ENCODE assay signal across 15 cellular contexts in genomic region chr2:225027061-225027762, GRCh38. TPM values are rescaled to one million over a fixed set of nuclear protein-coding genes. Genes with fewer than 3 reads are reported as not detected.
DNase-seq lines count a peak whose midpoint lies in the region; ATAC-seq, FAIRE-seq and TF ChIP-seq lines count a peak whose summit lies in the region.
"Had no signal": no experiment of that assay in that cellular context is flagged by ENCODE, and none has a peak within 500 bp of the region (broad histone marks: within the 10 kb centered on the region; RNA-seq: fewer than 3 reads in every experiment).

No MANE protein-coding gene starts in this region.

- H3K4me3 Mint-ChIP-seq in central memory CD8-positive, alpha-beta T cell: peak overlapping the region; percentile 31
- no peak overlapping the region for H3K4me3 Mint-ChIP-seq in mesothelial cell of epicardium

- no peaks in the 10 kb centered on the region for H4K20me1 ChIP-seq in HepG2 (ENCODE audit: insufficient read depth, low read length)

- TF ChIP-seq CTCF in HepG2 (CRISPR knock-in tag; IDR thresholded peaks at IDR 0.05) (no peak), right lobe of liver (IDR thresholded peaks at IDR 0.05) (no peak), mesothelial cell of epicardium (IDR thresholded peaks at IDR 0.05; ENCODE audit: unreplicated experiment) (no peak), coronary artery (IDR thresholded peaks at IDR 0.05) (no peak)

- H3K9ac ChIP-seq in HepG2 (ENCODE audit: insufficient read depth, low read depth, low read length): no peak overlapping the region

- H3K9me3 ChIP-seq in HepG2 (ENCODE audit: low read length): no peaks in the 10 kb centered on the region
- H3K9me3 ChIP-seq in right lobe of liver: no peaks in the 10 kb centered on the region
- H3K9me3 ChIP-seq: ovary had no signal

- H3K9me3 Mint-ChIP-seq in central memory CD8-positive, alpha-beta T cell: no peaks in the 10 kb centered on the region
- H3K9me3 Mint-ChIP-seq in mesothelial cell of epicardium: no peaks in the 10 kb centered on the region

- TF ChIP-seq EP300 in HepG2 (IDR thresholded peaks at IDR 0.05; ENCODE audit: low read depth in 2 of 2, low read length in 2 of 2) (no peak), HepG2 (CRISPR knock-in tag; IDR thresholded peaks at IDR 0.05; ENCODE audit: borderline replicate concordance) (no peak)

- 22% methylated on average over 10 of the region's 10 CpGs for WGBS in HepG2 (ENCODE audit: low lambda C conversion rate)
- 78% methylated on average over 8 of the region's 10 CpGs for WGBS in right lobe of liver (ENCODE audit: insufficient coverage, low coverage, low lambda C conversion rate, missing lambda C conversion rate)

- FAIRE-seq in HepG2 (lab: Jason Lieb, UNC): no peak
- no peak for FAIRE-seq in RCC 7860 (lab: Jason Lieb, UNC)

- no peak overlapping the region for H3K4me3 ChIP-seq in HepG2 (replicated peaks in 1 of 3; ENCODE audit: insufficient read depth in 1 of 3, low read depth in 2 of 3, low read length in 3 of 3)
- H3K4me3 ChIP-seq in right lobe of liver: no peak overlapping the region
- H3K4me3 ChIP-seq in coronary artery: no peak overlapping the region
- H3K4me3 ChIP-seq: ovary had no signal

- no TSS peak for BruUV-seq in HepG2 (replicated peaks; lab: Mats Ljungman, UMichigan)

- no peaks in the 10 kb centered on the region for H3K79me2 ChIP-seq in HepG2 (ENCODE audit: insufficient read depth, low read length)

- H3K4me1 Mint-ChIP-seq in central memory CD8-positive, alpha-beta T cell: peaks cover 68% of the 10 kb centered on the region
- peaks cover 3% of the 10 kb centered on the region for H3K4me1 Mint-ChIP-seq in mesothelial cell of epicardium

- H3K27me3 ChIP-seq in HepG2 (ENCODE audit: control insufficient read depth in 1 of 2, insufficient read depth in 2 of 2, low read length in 2 of 2): no peaks in the 10 kb centered on the region
- no peaks in the 10 kb centered on the region for H3K27me3 ChIP-seq in right lobe of liver
- H3K27me3 ChIP-seq: ovary had no signal

- H3K4me1 ChIP-seq in HepG2 (ENCODE audit: insufficient read depth, low read length) (no peaks in the 10 kb centered on the region), right lobe of liver (peaks cover 0 to 9% (median 4%) of the 10 kb centered on the region in 4 donors)

- POLR2A ChIA-PET in HepG2 (lab: Yijun Ruan, JAX): no interaction called here

- TF ChIP-seq RAD21 in HepG2 (CRISPR knock-in tag; IDR thresholded peaks at IDR 0.05): no peak

- in situ Hi-C loops in HepG2 (cut with HindIII; ENCODE audit: extremely low pct_ligation_motif_present, low pct_unique_long_range_greater_than_20kb): no loop called here

- H3K27ac Mint-ChIP-seq in central memory CD8-positive, alpha-beta T cell (ENCODE audit: low read depth): peak overlapping the region; percentile 10
- no peak overlapping the region for H3K27ac Mint-ChIP-seq in mesothelial cell of epicardium

- H3K4me2 ChIP-seq in HepG2 (ENCODE audit: low read depth, low read length): no peak overlapping the region

- no peak for TF ChIP-seq POLR2A in HepG2 (IDR thresholded peaks at IDR 0.05; ENCODE audit: insufficient read depth in 1 of 2, low read depth in 2 of 2, low read length in 2 of 2)
- no peak for TF ChIP-seq POLR2A in right lobe of liver (IDR thresholded peaks at IDR 0.05)

- H2AFZ ChIP-seq in HepG2 (ENCODE audit: low read length): no peak overlapping the region

- CTCF ChIA-PET in HepG2 (lab: Yijun Ruan, JAX; ENCODE audit: low intra/inter-chr PET ratio, low total read pairs): no interaction called here

- peaks cover 3% of the 10 kb centered on the region for H3K36me3 Mint-ChIP-seq in central memory CD8-positive, alpha-beta T cell (ENCODE audit: insufficient read depth)
- H3K36me3 Mint-ChIP-seq in mesothelial cell of epicardium: no peaks in the 10 kb centered on the region

- H3K27me3 Mint-ChIP-seq in central memory CD8-positive, alpha-beta T cell: no peaks in the 10 kb centered on the region
- H3K27me3 Mint-ChIP-seq in mesothelial cell of epicardium (ENCODE audit: low read depth): peaks cover 22% of the 10 kb centered on the region

- H3K36me3 ChIP-seq in HepG2 (replicated peaks in 1 of 2; ENCODE audit: control insufficient read depth in 1 of 2, insufficient read depth in 2 of 2, low read length in 2 of 2): no peaks in the 10 kb centered on the region
- no peaks in the 10 kb centered on the region for H3K36me3 ChIP-seq in right lobe of liver
- H3K36me3 ChIP-seq: ovary had no signal

- H3K27ac ChIP-seq in HepG2 (ENCODE audit: extremely low read length, insufficient read depth, low read length) (no peak overlapping the region), right lobe of liver (no peak overlapping the region), coronary artery (no peak overlapping the region)
- H3K27ac ChIP-seq: ovary had no signal

- no peak for DNase-seq in HepG2 (ENCODE audit: low spot score)
- no peak for DNase-seq in right lobe of liver
- peak; percentile 22 for DNase-seq in RCC 7860 (ENCODE audit: low spot score)
- no peak for DNase-seq in central memory CD8-positive, alpha-beta T cell (ENCODE audit: low spot score in 2 of 2)
- no peak for DNase-seq in mesothelial cell of epicardium (ENCODE audit: low spot score in 2 of 2, unreplicated experiment in 2 of 2)
- DNase-seq in coronary artery (ENCODE audit: low spot score): no peak
- no peak for DNase-seq in D341Med (ENCODE audit: low spot score)
- DNase-seq: amniotic stem cell; cortex of kidney; GDM1; NCI-H524 treated with DMSO at 0.1 percent for 48 hours; ovary; Right ventricle myocardium superior; stimulated activated CD4-positive, alpha-beta T cell treated with anti-CD3 and anti-CD28 coated beads, Interleukin-12 subunit alpha, Interleukin-12 subunit beta, amount 100 ng/mL, for 4 hours had no signal

- intact Hi-C loops in HepG2 (cut with micrococcal nuclease; ENCODE audit: unreplicated experiment): no loop called here
- intact Hi-C loops in right lobe of liver (cut with DNase I): no loop called here

- ATAC-seq in HepG2: no peak
- ATAC-seq in right lobe of liver: no peak
- peak; percentile 50 for ATAC-seq in central memory CD8-positive, alpha-beta T cell (replicated peaks; ENCODE audit: extremely low read depth, poor library complexity, severe bottlenecking)
- no peak for ATAC-seq in HG03045 (IDR thresholded peaks at IDR 0.05; ENCODE audit: unreplicated experiment)

TF ChIP-seq in HepG2, 621 proteins besides CTCF, POLR2A, EP300 and RAD21 (continues in another document):
- TF ChIP-seq ZNF224 (CRISPR knock-in tag; IDR thresholded peaks at IDR 0.05) (no peak), ZNF709 (CRISPR knock-in tag; IDR thresholded peaks at IDR 0.05) (no peak), CREBL2 (CRISPR knock-in tag; IDR thresholded peaks at IDR 0.05; ENCODE audit: borderline replicate concordance) (no peak), ZNF432 (CRISPR knock-in tag; IDR thresholded peaks at IDR 0.05; ENCODE audit: borderline replicate concordance) (no peak), ATF7 (IDR thresholded peaks at IDR 0.05) (peak; percentile 40; the same call in 1 of the 2 replicates), ATF7 (CRISPR knock-in tag; IDR thresholded peaks at IDR 0.05) (no peak)

RNA-seq across cellular contexts. Expression of gene DOCK10, which starts 15.1 kb away (rescaled TPM):
- not detected in 2 replicates for total RNA-seq in HepG2 (2016; rRNA removed; fragmentation: Illumina TruSeq; extraction: Trizol)
- total RNA-seq in HepG2 (2016; cell fraction: cytosol; rRNA removed; fragmentation: Illumina TruSeq; extraction: Trizol; ENCODE audit: low read depth): not detected in 2 replicates
- total RNA-seq in HepG2 (2016; cell fraction: insoluble cytoplasmic fraction; rRNA removed; fragmentation: Illumina TruSeq; extraction: Trizol): not detected in 2 replicates
- not detected in 2 replicates for total RNA-seq in HepG2 (2016; cell fraction: membrane; rRNA removed; fragmentation: Illumina TruSeq; extraction: Trizol)
- not detected in 2 replicates for total RNA-seq in HepG2 (2016; cell fraction: nucleus; rRNA removed; fragmentation: Illumina TruSeq; extraction: Trizol)
- polyA plus RNA-seq in HepG2 (2011; rRNA removed): not detected in 2 replicates
- polyA plus RNA-seq in HepG2 (2011; cell fraction: cytosol; rRNA removed): 0.05 TPM in 1 of 2 replicates, not detected in the other
- not detected in 2 replicates for polyA plus RNA-seq in HepG2 (2011; cell fraction: nucleus; rRNA removed)
- not detected in 2 replicates for polyA plus RNA-seq in HepG2 (2012)
- not detected in 2 replicates for polyA plus RNA-seq in HepG2 (2016; cell fraction: cytosol; fragmentation: Illumina TruSeq; extraction: Trizol; ENCODE audit: low read depth)
- not detected in 2 replicates for polyA plus RNA-seq in HepG2 (2016; cell fraction: insoluble cytoplasmic fraction; fragmentation: Illumina TruSeq; extraction: Trizol; ENCODE audit: low read depth)
- polyA plus RNA-seq in HepG2 (2016; cell fraction: membrane; fragmentation: Illumina TruSeq; extraction: Trizol; ENCODE audit: low read depth): not detected in 2 replicates
- polyA plus RNA-seq in HepG2 (2016; cell fraction: nucleus; fragmentation: Illumina TruSeq; extraction: Trizol; ENCODE audit: insufficient read depth, low read depth): not detected in 2 replicates
- not detected in 2 replicates for polyA minus RNA-seq in HepG2 (2011; rRNA and poly(A)+ RNA removed; ENCODE audit: low replicate concordance)
- polyA minus RNA-seq in HepG2 (2011; cell fraction: cytosol; rRNA and poly(A)+ RNA removed): not detected in 2 replicates
- not detected in 2 replicates for polyA minus RNA-seq in HepG2 (2011; cell fraction: nucleus; rRNA and poly(A)+ RNA removed)
- total RNA-seq in right lobe of liver: 10 to 100 TPM in 1 of 6 experiments, 1 to 10 TPM in 5; 5.1 to 10.2 (median 7.1) TPM
- total RNA-seq in mesothelial cell of epicardium: 2.2 to 3.3 TPM (median 2.4 TPM) in 3 replicates
